ENCODE assay signal across 21 cellular contexts in the genomic region with DNA sequence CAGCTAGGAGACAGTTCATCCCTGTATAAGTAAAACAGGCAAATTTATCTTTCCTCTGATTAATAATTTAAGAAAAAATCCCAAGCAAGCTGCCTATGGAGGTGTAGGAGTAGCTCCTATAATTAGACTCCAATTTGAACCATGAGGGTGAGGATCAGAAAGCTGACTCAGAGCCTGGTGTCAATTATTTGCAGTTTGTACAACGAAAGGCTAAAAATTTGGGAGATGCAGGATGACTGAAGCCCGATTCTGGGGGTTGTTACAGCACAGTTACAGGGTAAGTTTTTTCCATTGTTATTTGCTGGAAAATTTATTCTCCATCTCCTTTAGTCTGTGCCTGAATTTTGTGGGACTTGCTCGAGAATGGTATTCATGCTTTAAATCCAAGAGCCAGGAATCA.
DNase-seq lines count a peak whose midpoint lies in the region; ATAC-seq and TF ChIP-seq lines count a peak whose summit lies in the region.
"Had no signal": no experiment of that assay in that cellular context is flagged by ENCODE, and none has a peak within 500 bp of the region (broad histone marks: within the 10 kb centered on the region; RNA-seq: fewer than 3 reads in every experiment).

No MANE protein-coding gene starts in this region.

- no peak overlapping the region for H3K9ac ChIP-seq in SK-N-MC (ENCODE audit: insufficient read length)
- H3K9ac ChIP-seq: BLaER1 had no signal

- no peak for TF ChIP-seq POLR2A in spleen (IDR thresholded peaks at IDR 0.05)

- WGBS in spleen, 5 donors, result 74 to 86% (median 79%) methylated on average over 3 of the region's 3 CpGs

- TF ChIP-seq CTCF in GM13977 (IDR thresholded peaks at IDR 0.05; ENCODE audit: extremely low read depth, insufficient read depth, missing control alignments) (no peak), spleen (IDR thresholded peaks at IDR 0.05 in 8 of 11, conservative IDR thresholded peaks at IDR 0.05 in 3 of 11) (no peak)

- DNase-seq in Ammon's horn (ENCODE audit: low spot score) (peak; percentile 43), SK-N-MC (ENCODE audit: low read depth, low spot score) (no peak), putamen (ENCODE audit: low spot score) (peak; percentile 80), NCI-H128 (lab: John Stamatoyannopoulos, UW; ENCODE audit: unreplicated experiment) (no peak), GM13977 (ENCODE audit: low spot score) (no peak), spleen (no peak)
- DNase-seq: 8988T; AML-193; BE2C; C1 segment of cervical spinal cord; Caco-2; Calu3; CD4-positive, CD25-positive, alpha-beta regulatory T cell; CD8-positive, alpha-beta T cell; DMS79; DND-41; EL; GDM1 had no signal

- no peak for ATAC-seq in HG03342 (IDR thresholded peaks at IDR 0.05; ENCODE audit: unreplicated experiment)
- ATAC-seq: CD8-positive, alpha-beta T cell; GM12878 had no signal

- no peaks in the 10 kb centered on the region for H3K27me3 ChIP-seq in spleen (replicated peaks in 1 of 7)
- H3K27me3 ChIP-seq: BE2C, BLaER1 had no signal

- intact Hi-C loops in spleen (cut with DNase I; ENCODE audit: low total_unique reads), result no loop called here

- H3K27ac ChIP-seq in SK-N-MC (peak overlapping the region; percentile 72), spleen (no peak overlapping the region)
- H3K27ac ChIP-seq: BLaER1 had no signal

- H3K4me1 ChIP-seq in spleen, result no peaks in the 10 kb centered on the region
- H3K4me1 ChIP-seq: BE2C had no signal

- H3K4me3 ChIP-seq in SK-N-MC (peak overlapping the region; percentile 13; the same call in 1 of the 2 replicates), spleen (no peak overlapping the region)
- H3K4me3 ChIP-seq: BLaER1, GM12878 had no signal

- H3K36me3 ChIP-seq in SK-N-MC (ENCODE audit: insufficient read depth, low read length) (peaks cover 8% of the 10 kb centered on the region; the same call in 1 of the 2 replicates), spleen (no peaks in the 10 kb centered on the region)
- H3K36me3 ChIP-seq: BE2C, BLaER1 had no signal

- H3K9me3 ChIP-seq in SK-N-MC (ENCODE audit: low read depth, low read length), result no peaks in the 10 kb centered on the region
- no peaks in the 10 kb centered on the region for H3K9me3 ChIP-seq in spleen
- H3K9me3 ChIP-seq: BE2C, BLaER1, Caco-2 had no signal

- in situ Hi-C loops in GM13977 (cut with MboI; ENCODE audit: low pct_unique_long_range_greater_than_20kb, low sequenced_read_pairs, unreplicated experiment), result no loop called here

Comparison
In these comparisons a context has a peak if more than half of its experiments do, and no peak if none do; other contexts are left out.
1. DNase-seq: peak in Ammon's horn (single experiment) and putamen (single experiment); none in SK-N-MC (single experiment), NCI-H128 (single experiment), GM13977 (single experiment) and spleen (single experiment).